29 cellular contexts compared by ENCODE assay signal in the genomic region with DNA sequence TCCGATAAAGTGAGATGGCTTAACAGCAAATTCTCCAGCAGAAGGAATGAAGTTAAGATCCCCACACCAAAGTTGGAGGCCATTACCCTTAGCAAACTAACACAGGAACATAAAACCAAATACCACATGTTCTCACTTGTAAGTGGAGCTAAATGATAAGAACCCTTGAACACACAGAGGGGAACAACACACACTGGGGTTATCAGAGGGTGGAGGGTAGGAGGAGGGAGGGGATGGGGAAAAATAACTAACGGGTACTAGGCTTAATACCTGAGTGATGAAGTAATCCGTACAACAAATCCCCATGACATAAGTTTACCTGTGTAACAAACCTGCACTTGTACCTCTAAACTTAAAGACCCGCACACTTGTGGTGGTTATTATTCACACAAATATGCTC.
"Had no signal": no experiment of that assay in that cellular context is flagged by ENCODE, and none has a peak within 500 bp of the region (broad histone marks: within the 10 kb centered on the region; RNA-seq: fewer than 3 reads in every experiment).

No MANE protein-coding gene starts in this region.

- H3K27ac Mint-ChIP-seq: activated CD4-positive, alpha-beta memory T cell treated with anti-CD3 and anti-CD28 coated beads, Interleukin-2, amount 10 ng/mL, durations not matched to agents 7 days and 5 days; activated CD4-positive, alpha-beta T cell treated with anti-CD3 and anti-CD28 coated beads, Interleukin-2, amount 10 ng/mL, durations not matched to agents 7 days and 5 days; activated naive CD4-positive, alpha-beta T cell treated with anti-CD3 and anti-CD28 coated beads, Interleukin-2, amount 10 ng/mL, durations not matched to agents 7 days and 5 days; activated naive CD4-positive, alpha-beta T cell treated with anti-CD3 and anti-CD28 coated beads, Interleukin-2, amount 50 U/mL, for 72 hours; activated naive CD8-positive, alpha-beta T cell treated with anti-CD3 and anti-CD28 coated beads, Interleukin-2, amount 10 ng/mL, durations not matched to agents 7 days and 5 days; activated T-cell treated with anti-CD3 and anti-CD28 coated beads, Interleukin-2, amount 50 U/mL, for 24 hours; activated T-cell treated with anti-CD3 and anti-CD28 coated beads, Interleukin-2, amount 50 U/mL, for 72 hours; dendritic cell treated with granulocyte-macrophage colony-stimulating factor and Interleukin-4, amounts not matched to agents 40 ng/mL and 50 ng/mL, for 4 days; WTC11 had no signal

- H3K4me1 Mint-ChIP-seq: activated CD4-positive, alpha-beta memory T cell treated with anti-CD3 and anti-CD28 coated beads, Interleukin-2, amount 10 ng/mL, durations not matched to agents 7 days and 5 days; activated CD4-positive, alpha-beta T cell treated with anti-CD3 and anti-CD28 coated beads, Interleukin-2, amount 10 ng/mL, durations not matched to agents 7 days and 5 days; activated naive CD4-positive, alpha-beta T cell treated with anti-CD3 and anti-CD28 coated beads, Interleukin-2, amount 10 ng/mL, durations not matched to agents 7 days and 5 days; activated naive CD8-positive, alpha-beta T cell treated with anti-CD3 and anti-CD28 coated beads, Interleukin-2, amount 10 ng/mL, durations not matched to agents 7 days and 5 days; central memory CD8-positive, alpha-beta T cell; WTC11 had no signal

- H3K27me3 ChIP-seq: ascending aorta, breast epithelium, dorsolateral prefrontal cortex had no signal

- FAIRE-seq: frontal cortex had no signal

- H3K36me3 ChIP-seq: ascending aorta, breast epithelium had no signal

- H3K4me3 ChIP-seq: ascending aorta, breast epithelium, coronary artery, dorsolateral prefrontal cortex had no signal

- DNase-seq: activated CD4-positive, alpha-beta memory T cell treated with anti-CD3 and anti-CD28 coated beads, Interleukin-2, amount 10 ng/mL, durations not matched to agents 7 days and 5 days; activated CD4-positive, alpha-beta T cell treated with anti-CD3 and anti-CD28 coated beads for 1 hour; activated CD4-positive, alpha-beta T cell treated with anti-CD3 and anti-CD28 coated beads for 4 hours; activated CD4-positive, alpha-beta T cell treated with anti-CD3 and anti-CD28 coated beads, Interleukin-2, amount 10 ng/mL, durations not matched to agents 7 days and 5 days; activated CD4-positive, alpha-beta T cell treated with anti-CD3 and anti-CD28 coated beads, Interleukin-2, amount 50 U/mL, for 4 hours; activated CD8-positive, alpha-beta memory T cell treated with anti-CD3 and anti-CD28 coated beads, Interleukin-2, amount 50 U/mL, for 48 hours; activated gamma-delta T cell; activated naive CD4-positive, alpha-beta T cell; activated naive CD4-positive, alpha-beta T cell treated with anti-CD3 and anti-CD28 coated beads, Interleukin-2, amount 10 ng/mL, durations not matched to agents 7 days and 5 days; activated naive CD8-positive, alpha-beta T cell treated with anti-CD3 and anti-CD28 coated beads, Interleukin-2, amount 10 ng/mL, durations not matched to agents 7 days and 5 days; activated T-cell treated with anti-CD3 and anti-CD28 coated beads for 4 hours; activated T-cell treated with anti-CD3 and anti-CD28 coated beads, Interleukin-2, amount 50 U/mL, for 24 hours; activated T-cell treated with anti-CD3 and anti-CD28 coated beads, Interleukin-2, amount 50 U/mL, for 72 hours; dorsolateral prefrontal cortex; effector memory CD4-positive, alpha-beta T cell; endodermal cell; foreskin fibroblast; glutamatergic neuron; T-helper 2 cell had no signal

- H3K4me3 Mint-ChIP-seq: activated CD4-positive, alpha-beta memory T cell treated with anti-CD3 and anti-CD28 coated beads, Interleukin-2, amount 10 ng/mL, durations not matched to agents 7 days and 5 days; activated CD4-positive, alpha-beta T cell treated with anti-CD3 and anti-CD28 coated beads, Interleukin-2, amount 10 ng/mL, durations not matched to agents 7 days and 5 days; activated naive CD4-positive, alpha-beta T cell treated with anti-CD3 and anti-CD28 coated beads, Interleukin-2, amount 10 ng/mL, durations not matched to agents 7 days and 5 days; activated naive CD8-positive, alpha-beta T cell treated with anti-CD3 and anti-CD28 coated beads, Interleukin-2, amount 10 ng/mL, durations not matched to agents 7 days and 5 days; activated T-cell treated with anti-CD3 and anti-CD28 coated beads, Interleukin-2, amount 50 U/mL, for 24 hours; activated T-cell treated with anti-CD3 and anti-CD28 coated beads, Interleukin-2, amount 50 U/mL, for 72 hours; brain; central memory CD8-positive, alpha-beta T cell; dendritic cell treated with granulocyte-macrophage colony-stimulating factor and Interleukin-4, amounts not matched to agents 40 ng/mL and 50 ng/mL, for 4 days; endodermal cell; WTC11 had no signal

- H3K27ac ChIP-seq: ascending aorta, breast epithelium, coronary artery, dorsolateral prefrontal cortex, VCaP had no signal

- H3K4me1 ChIP-seq: ascending aorta, breast epithelium had no signal

- H3K27me3 Mint-ChIP-seq: activated CD4-positive, alpha-beta memory T cell treated with anti-CD3 and anti-CD28 coated beads, Interleukin-2, amount 10 ng/mL, durations not matched to agents 7 days and 5 days; activated CD4-positive, alpha-beta T cell treated with anti-CD3 and anti-CD28 coated beads, Interleukin-2, amount 10 ng/mL, durations not matched to agents 7 days and 5 days; activated naive CD4-positive, alpha-beta T cell treated with anti-CD3 and anti-CD28 coated beads, Interleukin-2, amount 10 ng/mL, durations not matched to agents 7 days and 5 days; activated naive CD8-positive, alpha-beta T cell treated with anti-CD3 and anti-CD28 coated beads, Interleukin-2, amount 10 ng/mL, durations not matched to agents 7 days and 5 days; activated T-cell treated with anti-CD3 and anti-CD28 coated beads, Interleukin-2, amount 50 U/mL, for 24 hours; brain; central memory CD8-positive, alpha-beta T cell; dendritic cell treated with granulocyte-macrophage colony-stimulating factor and Interleukin-4, amounts not matched to agents 40 ng/mL and 50 ng/mL, for 4 days had no signal

- H3K36me3 Mint-ChIP-seq: activated naive CD4-positive, alpha-beta T cell treated with anti-CD3 and anti-CD28 coated beads, Interleukin-2, amount 10 ng/mL, durations not matched to agents 7 days and 5 days; activated naive CD4-positive, alpha-beta T cell treated with anti-CD3 and anti-CD28 coated beads, Interleukin-2, amount 50 U/mL, for 72 hours; activated naive CD8-positive, alpha-beta T cell treated with anti-CD3 and anti-CD28 coated beads, Interleukin-2, amount 10 ng/mL, durations not matched to agents 7 days and 5 days; WTC11 had no signal

- H3K9me3 Mint-ChIP-seq: activated T-cell treated with anti-CD3 and anti-CD28 coated beads, Interleukin-2, amount 50 U/mL, for 24 hours; brain; endodermal cell; WTC11 had no signal
